In the genomic region with DNA sequence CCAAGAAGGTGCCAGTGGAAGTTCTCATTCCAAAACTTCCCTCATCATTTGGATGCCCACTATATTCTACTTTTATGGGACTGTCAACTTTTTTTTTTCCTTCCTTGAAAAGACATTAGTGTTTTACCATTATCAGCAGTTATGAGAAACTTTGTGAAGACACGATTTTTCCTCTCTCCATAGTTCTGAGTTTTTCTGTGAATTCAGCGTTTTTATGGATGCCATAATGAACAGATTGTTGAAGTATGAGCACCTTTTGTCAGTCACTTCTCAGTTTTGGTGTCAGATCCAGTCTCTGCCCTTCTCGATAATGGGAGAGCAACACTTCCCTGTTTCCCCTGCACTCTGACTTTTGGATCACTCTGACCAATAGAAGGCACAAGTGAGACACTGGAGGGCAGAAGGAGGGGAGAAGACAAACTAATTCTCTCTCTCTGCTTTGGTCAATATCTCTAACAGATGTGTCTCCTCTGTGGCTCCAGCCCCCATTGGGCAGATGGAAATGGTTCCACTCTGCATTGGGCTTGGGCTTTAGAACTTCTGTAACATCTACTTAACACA, we compare ENCODE assay signal across 1 cellular context.
TF ChIP-seq lines count a peak whose summit lies in the region.

No MANE protein-coding gene starts in this region.

TF ChIP-seq in HepG2, 621 proteins besides CTCF, POLR2A, EP300 and RAD21 (continued from another document and continues in another):
- no peak for TF ChIP-seq CAMTA2 (CRISPR knock-in tag; IDR thresholded peaks at IDR 0.05; ENCODE audit: borderline replicate concordance)
- TF ChIP-seq ZNF589 (CRISPR knock-in tag; conservative IDR thresholded peaks at IDR 0.05), result no peak
- no peak for TF ChIP-seq RFXANK (CRISPR knock-in tag; IDR thresholded peaks at IDR 0.05)
- no peak for TF ChIP-seq MAFG (CRISPR knock-in tag; IDR thresholded peaks at IDR 0.05)
- TF ChIP-seq, protein P1, sequence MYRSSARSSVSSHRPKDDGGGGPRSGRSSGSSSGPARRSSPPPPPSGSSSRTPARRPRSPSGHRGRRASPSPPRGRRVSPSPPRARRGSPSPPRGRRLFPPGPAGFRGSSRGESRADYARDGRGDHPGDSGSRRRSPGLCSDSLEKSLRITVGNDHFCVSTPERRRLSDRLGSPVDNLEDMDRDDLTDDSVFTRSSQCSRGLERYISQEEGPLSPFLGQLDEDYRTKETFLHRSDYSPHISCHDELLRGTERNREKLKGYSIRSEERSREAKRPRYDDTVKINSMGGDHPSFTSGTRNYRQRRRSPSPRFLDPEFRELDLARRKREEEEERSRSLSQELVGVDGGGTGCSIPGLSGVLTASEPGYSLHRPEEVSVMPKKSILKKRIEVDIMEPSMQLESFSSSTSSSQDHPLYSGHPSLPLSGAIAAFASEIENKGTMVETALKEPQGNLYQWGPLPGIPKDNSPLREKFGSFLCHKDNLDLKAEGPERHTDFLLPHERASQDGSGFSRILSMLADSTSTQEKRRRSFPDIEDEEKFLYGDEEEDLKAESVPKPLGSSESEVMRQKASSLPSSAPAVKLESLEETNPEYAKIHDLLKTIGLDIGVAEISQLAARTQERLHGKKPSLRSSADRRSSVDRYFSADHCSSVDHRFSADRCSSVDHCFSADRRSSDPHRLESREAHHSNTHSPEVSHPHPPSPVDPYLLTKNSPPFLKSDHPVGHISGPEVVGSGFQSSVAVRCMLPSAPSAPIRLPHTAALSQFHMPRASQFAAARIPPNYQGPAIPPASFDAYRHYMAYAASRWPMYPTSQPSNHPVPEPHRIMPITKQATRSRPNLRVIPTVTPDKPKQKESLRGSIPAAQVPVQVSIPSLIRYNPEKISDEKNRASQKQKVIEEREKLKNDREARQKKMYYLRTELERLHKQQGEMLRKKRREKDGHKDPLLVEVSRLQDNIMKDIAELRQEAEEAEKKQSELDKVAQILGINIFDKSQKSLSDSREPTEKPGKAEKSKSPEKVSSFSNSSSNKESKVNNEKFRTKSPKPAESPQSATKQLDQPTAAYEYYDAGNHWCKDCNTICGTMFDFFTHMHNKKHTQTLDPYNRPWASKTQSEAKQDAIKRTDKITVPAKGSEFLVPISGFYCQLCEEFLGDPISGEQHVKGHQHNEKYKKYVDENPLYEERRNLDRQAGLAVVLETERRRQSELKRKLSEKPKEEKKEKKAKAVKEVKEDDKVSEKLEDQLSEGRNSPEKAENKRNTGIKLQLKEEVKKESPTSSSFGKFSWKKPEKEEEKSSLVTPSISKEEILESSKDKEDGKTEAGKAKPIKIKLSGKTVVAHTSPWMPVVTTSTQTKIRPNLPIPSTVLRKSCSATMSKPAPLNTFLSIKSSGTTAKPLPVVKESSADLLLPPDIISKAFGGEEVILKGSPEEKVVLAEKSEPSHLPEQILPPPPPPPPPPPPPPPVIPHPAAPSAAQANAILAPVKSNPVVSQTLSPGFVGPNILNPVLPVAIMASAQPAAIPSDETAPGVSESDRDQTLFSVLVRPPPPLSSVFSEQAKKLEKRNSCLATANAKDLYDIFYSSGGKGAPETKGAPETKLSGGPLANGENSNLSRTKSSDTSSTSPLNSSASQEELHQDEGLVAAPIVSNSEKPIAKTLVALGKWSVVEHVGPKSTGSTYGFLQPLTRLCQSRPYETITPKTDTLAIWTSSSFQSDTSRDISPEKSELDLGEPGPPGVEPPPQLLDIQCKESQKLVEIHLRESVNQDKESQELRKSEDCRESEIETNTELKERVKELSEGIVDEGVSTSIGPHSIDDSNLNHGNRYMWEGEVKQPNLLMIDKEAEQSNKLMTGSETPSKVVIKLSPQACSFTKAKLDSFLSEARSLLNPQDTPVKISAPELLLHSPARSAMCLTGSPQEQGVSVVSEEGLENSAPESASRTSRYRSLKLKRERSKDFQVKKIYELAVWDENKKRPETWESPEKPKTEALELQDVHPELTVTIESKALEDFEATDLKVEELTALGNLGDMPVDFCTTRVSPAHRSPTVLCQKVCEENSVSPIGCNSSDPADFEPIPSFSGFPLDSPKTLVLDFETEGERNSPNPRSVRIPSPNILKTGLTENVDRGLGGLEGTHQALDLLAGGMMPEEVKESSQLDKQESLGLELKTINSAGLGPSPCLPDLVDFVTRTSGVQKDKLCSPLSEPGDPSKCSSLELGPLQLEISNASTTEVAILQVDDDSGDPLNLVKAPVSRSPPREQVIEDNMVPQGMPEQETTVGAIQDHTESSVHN (CRISPR knock-in tag; IDR thresholded peaks at IDR 0.05), result no peak
- no peak for TF ChIP-seq ZNF7 (CRISPR knock-in tag; IDR thresholded peaks at IDR 0.05)
- no peak for TF ChIP-seq HIVEP1 (CRISPR knock-in tag; IDR thresholded peaks at IDR 0.05)
- TF ChIP-seq GTF2F1 (IDR thresholded peaks at IDR 0.05; ENCODE audit: low read length), result no peak
- no peak for TF ChIP-seq TMF1 (CRISPR knock-in tag; IDR thresholded peaks at IDR 0.05; ENCODE audit: low read depth)
- TF ChIP-seq ZSCAN25 (CRISPR knock-in tag; IDR thresholded peaks at IDR 0.05), result no peak
- TF ChIP-seq ZNF878 (CRISPR knock-in tag; IDR thresholded peaks at IDR 0.05), result no peak
- TF ChIP-seq GATA4 (IDR thresholded peaks at IDR 0.05; ENCODE audit: borderline replicate concordance, low read depth), result no peak
- no peak for TF ChIP-seq NFE2L2 (IDR thresholded peaks at IDR 0.05; ENCODE audit: low read length)
- TF ChIP-seq, protein P2, sequence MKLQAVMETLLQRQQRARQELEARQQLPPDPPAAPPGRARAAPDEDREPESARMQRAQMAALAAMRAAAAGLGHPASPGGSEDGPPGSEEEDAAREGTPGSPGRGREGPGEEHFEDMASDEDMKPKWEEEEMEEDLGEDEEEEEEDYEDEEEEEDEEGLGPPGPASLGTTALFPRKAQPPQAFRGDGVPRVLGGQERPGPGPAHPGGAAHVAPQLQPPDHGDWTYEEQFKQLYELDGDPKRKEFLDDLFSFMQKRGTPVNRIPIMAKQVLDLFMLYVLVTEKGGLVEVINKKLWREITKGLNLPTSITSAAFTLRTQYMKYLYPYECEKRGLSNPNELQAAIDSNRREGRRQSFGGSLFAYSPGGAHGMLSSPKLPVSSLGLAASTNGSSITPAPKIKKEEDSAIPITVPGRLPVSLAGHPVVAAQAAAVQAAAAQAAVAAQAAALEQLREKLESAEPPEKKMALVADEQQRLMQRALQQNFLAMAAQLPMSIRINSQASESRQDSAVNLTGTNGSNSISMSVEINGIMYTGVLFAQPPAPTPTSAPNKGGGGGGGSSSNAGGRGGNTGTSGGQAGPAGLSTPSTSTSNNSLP (IDR thresholded peaks at IDR 0.05; ENCODE audit: low read depth, low read length), result no peak
- TF ChIP-seq ZNF263 (CRISPR knock-in tag; IDR thresholded peaks at IDR 0.05), result no peak
- no peak for TF ChIP-seq ZNF75D (CRISPR knock-in tag; IDR thresholded peaks at IDR 0.05; ENCODE audit: borderline replicate concordance)
- TF ChIP-seq, protein P3, sequence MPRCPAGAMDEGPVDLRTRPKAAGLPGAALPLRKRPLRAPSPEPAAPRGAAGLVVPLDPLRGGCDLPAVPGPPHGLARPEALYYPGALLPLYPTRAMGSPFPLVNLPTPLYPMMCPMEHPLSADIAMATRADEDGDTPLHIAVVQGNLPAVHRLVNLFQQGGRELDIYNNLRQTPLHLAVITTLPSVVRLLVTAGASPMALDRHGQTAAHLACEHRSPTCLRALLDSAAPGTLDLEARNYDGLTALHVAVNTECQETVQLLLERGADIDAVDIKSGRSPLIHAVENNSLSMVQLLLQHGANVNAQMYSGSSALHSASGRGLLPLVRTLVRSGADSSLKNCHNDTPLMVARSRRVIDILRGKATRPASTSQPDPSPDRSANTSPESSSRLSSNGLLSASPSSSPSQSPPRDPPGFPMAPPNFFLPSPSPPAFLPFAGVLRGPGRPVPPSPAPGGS (CRISPR knock-in tag; IDR thresholded peaks at IDR 0.05), result no peak
- TF ChIP-seq SMC3 (IDR thresholded peaks at IDR 0.05; ENCODE audit: low read length), result no peak
- TF ChIP-seq NFRKB (IDR thresholded peaks at IDR 0.05), result no peak
- no peak for TF ChIP-seq ZNF460 (CRISPR knock-in tag; IDR thresholded peaks at IDR 0.05; ENCODE audit: borderline replicate concordance)
- TF ChIP-seq, protein P4, sequence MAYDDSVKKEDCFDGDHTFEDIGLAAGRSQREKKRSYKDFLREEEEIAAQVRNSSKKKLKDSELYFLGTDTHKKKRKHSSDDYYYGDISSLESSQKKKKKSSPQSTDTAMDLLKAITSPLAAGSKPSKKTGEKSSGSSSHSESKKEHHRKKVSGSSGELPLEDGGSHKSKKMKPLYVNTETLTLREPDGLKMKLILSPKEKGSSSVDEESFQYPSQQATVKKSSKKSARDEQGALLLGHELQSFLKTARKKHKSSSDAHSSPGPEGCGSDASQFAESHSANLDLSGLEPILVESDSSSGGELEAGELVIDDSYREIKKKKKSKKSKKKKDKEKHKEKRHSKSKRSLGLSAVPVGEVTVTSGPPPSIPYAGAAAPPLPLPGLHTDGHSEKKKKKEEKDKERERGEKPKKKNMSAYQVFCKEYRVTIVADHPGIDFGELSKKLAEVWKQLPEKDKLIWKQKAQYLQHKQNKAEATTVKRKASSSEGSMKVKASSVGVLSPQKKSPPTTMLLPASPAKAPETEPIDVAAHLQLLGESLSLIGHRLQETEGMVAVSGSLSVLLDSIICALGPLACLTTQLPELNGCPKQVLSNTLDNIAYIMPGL (CRISPR knock-in tag; IDR thresholded peaks at IDR 0.05; ENCODE audit: borderline replicate concordance in 1 of 2, low read depth in 1 of 2), result no peak
- TF ChIP-seq, protein P5, sequence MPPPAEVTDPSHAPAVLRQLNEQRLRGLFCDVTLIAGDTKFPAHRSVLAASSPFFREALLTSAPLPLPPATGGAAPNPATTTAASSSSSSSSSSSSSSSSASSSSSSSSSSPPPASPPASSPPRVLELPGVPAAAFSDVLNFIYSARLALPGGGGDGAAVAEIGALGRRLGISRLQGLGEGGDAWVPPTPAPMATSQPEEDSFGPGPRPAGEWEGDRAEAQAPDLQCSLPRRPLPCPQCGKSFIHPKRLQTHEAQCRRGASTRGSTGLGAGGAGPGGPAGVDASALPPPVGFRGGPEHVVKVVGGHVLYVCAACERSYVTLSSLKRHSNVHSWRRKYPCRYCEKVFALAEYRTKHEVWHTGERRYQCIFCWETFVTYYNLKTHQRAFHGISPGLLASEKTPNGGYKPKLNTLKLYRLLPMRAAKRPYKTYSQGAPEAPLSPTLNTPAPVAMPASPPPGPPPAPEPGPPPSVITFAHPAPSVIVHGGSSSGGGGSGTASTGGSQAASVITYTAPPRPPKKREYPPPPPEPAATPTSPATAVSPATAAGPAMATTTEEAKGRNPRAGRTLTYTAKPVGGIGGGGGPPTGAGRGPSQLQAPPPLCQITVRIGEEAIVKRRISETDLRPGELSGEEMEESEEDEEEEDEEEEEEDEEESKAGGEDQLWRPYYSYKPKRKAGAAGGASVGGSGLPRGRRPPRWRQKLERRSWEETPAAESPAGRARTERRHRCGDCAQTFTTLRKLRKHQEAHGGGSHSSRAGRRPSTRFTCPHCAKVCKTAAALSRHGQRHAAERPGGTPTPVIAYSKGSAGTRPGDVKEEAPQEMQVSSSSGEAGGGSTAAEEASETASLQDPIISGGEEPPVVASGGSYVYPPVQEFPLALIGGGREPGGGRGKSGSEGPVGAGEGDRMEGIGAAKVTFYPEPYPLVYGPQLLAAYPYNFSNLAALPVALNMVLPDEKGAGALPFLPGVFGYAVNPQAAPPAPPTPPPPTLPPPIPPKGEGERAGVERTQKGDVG (CRISPR knock-in tag; IDR thresholded peaks at IDR 0.05; ENCODE audit: borderline replicate concordance), result no peak
- no peak for TF ChIP-seq POLR2G (IDR thresholded peaks at IDR 0.05; ENCODE audit: low read depth, low read length)
- TF ChIP-seq NAIF1 (CRISPR knock-in tag; IDR thresholded peaks at IDR 0.05; ENCODE audit: borderline replicate concordance), result no peak
- peak; percentile 73 for TF ChIP-seq ZMYM4 (CRISPR knock-in tag; IDR thresholded peaks at IDR 0.05)
- TF ChIP-seq ZMYM3 (CRISPR knock-in tag; IDR thresholded peaks at IDR 0.05), result 0 out of 2 replicates have a peak, but pooled peaks have one; percentile 20
- TF ChIP-seq MAFF (IDR thresholded peaks at IDR 0.05; ENCODE audit: low read depth, low read length), result peak; percentile 72
- no peak for TF ChIP-seq TSC22D2 (CRISPR knock-in tag; IDR thresholded peaks at IDR 0.05; ENCODE audit: borderline replicate concordance)
- TF ChIP-seq ATF7-NPFF (CRISPR knock-in tag; IDR thresholded peaks at IDR 0.05; ENCODE audit: low read depth), result no peak
- TF ChIP-seq, protein P6, sequence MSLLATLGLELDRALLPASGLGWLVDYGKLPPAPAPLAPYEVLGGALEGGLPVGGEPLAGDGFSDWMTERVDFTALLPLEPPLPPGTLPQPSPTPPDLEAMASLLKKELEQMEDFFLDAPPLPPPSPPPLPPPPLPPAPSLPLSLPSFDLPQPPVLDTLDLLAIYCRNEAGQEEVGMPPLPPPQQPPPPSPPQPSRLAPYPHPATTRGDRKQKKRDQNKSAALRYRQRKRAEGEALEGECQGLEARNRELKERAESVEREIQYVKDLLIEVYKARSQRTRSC (CRISPR knock-in tag; IDR thresholded peaks at IDR 0.05; ENCODE audit: low read depth), result no peak
- TF ChIP-seq, protein P7, sequence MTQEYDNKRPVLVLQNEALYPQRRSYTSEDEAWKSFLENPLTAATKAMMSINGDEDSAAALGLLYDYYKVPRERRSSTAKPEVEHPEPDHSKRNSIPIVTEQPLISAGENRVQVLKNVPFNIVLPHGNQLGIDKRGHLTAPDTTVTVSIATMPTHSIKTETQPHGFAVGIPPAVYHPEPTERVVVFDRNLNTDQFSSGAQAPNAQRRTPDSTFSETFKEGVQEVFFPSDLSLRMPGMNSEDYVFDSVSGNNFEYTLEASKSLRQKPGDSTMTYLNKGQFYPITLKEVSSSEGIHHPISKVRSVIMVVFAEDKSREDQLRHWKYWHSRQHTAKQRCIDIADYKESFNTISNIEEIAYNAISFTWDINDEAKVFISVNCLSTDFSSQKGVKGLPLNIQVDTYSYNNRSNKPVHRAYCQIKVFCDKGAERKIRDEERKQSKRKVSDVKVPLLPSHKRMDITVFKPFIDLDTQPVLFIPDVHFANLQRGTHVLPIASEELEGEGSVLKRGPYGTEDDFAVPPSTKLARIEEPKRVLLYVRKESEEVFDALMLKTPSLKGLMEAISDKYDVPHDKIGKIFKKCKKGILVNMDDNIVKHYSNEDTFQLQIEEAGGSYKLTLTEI (CRISPR knock-in tag; conservative IDR thresholded peaks at IDR 0.05), result no peak
- TF ChIP-seq, protein P8, sequence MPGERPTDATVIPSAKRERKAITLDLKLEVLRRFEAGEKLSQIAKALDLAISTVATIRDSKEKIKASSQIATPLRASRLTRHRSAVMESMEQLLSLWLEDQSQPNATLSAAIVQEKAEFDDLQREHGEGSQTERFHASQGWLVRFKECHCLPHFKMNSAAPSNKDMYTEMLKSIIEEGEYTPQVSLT (CRISPR knock-in tag; IDR thresholded peaks at IDR 0.05; ENCODE audit: borderline replicate concordance, low read depth), result no peak
- TF ChIP-seq GLI4 (CRISPR knock-in tag; IDR thresholded peaks at IDR 0.05; ENCODE audit: borderline replicate concordance), result no peak
- no peak for TF ChIP-seq ZNF563 (CRISPR knock-in tag; IDR thresholded peaks at IDR 0.05)
- no peak for TF ChIP-seq ZNF781 (CRISPR knock-in tag; IDR thresholded peaks at IDR 0.05; ENCODE audit: borderline replicate concordance, not compliant biosample characterization)
- TF ChIP-seq SCMH1 (CRISPR knock-in tag; IDR thresholded peaks at IDR 0.05; ENCODE audit: borderline replicate concordance), result no peak
- TF ChIP-seq ZNF17 (CRISPR knock-in tag; IDR thresholded peaks at IDR 0.05), result no peak
- no peak for TF ChIP-seq ATF7 (IDR thresholded peaks at IDR 0.05)
- TF ChIP-seq ATF7 (CRISPR knock-in tag; IDR thresholded peaks at IDR 0.05), result no peak
- TF ChIP-seq MAFK (conservative IDR thresholded peaks at IDR 0.05 in 1 of 2, IDR thresholded peaks at IDR 0.05 in 1 of 2; ENCODE audit: low read length in 2 of 2), result peak; percentile 73 to 79
- TF ChIP-seq TOPORS (CRISPR knock-in tag; IDR thresholded peaks at IDR 0.05), result no peak
- TF ChIP-seq MIXL1 (CRISPR knock-in tag; IDR thresholded peaks at IDR 0.05), result no peak
- no peak for TF ChIP-seq JUN (CRISPR knock-in tag; IDR thresholded peaks at IDR 0.05)
- no peak for TF ChIP-seq ZNF850 (CRISPR knock-in tag; conservative IDR thresholded peaks at IDR 0.05)
